Comparison of ENCODE assay signal across 10 cellular contexts in the genomic region with DNA sequence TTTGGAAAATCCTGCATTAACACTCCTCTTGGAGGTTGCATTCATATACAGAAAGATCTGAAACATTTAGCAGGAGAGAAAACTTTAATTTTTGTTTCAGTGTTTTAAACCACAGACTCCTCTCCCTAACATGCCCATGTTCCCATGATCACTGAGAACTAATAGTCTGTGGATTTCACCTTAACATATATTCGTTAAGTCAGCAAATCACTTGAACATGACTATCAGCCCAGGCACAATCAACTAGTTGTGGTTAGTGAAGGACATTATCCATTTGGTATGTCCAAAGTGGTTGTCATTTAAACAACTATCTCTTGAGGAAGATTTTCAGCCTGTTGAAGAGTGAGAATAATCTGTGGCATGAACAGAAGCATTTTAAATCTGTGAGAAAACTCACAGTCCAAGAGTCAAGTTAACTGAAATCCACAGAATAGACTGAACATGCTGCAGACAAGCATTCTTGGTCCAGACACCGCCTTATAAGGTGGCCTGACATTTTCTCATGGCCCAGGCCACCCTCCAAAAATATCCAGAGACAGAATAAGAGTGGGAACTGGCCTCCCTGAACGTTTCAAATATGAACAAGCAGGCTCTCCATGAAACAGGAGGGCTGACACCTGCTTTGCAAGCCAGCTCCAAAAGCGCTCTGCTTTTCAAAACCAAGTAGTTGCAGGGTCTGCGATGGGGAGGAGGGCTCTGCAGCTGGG. TPM values are rescaled to one million over a fixed set of nuclear protein-coding genes. Genes with fewer than 3 reads are reported as not detected.
DNase-seq lines count a peak whose midpoint lies in the region; ATAC-seq, FAIRE-seq and TF ChIP-seq lines count a peak whose summit lies in the region.
"Had no signal": no experiment of that assay in that cellular context is flagged by ENCODE, and none has a peak within 500 bp of the region (broad histone marks: within the 10 kb centered on the region; RNA-seq: fewer than 3 reads in every experiment).

No MANE protein-coding gene starts in this region.

- H3K9me3 ChIP-seq in SK-N-MC (ENCODE audit: low read depth, low read length) (no peaks in the 10 kb centered on the region), gastroesophageal sphincter (no peaks in the 10 kb centered on the region), HepG2 (ENCODE audit: low read length) (no peaks in the 10 kb centered on the region), tibial artery (no peaks in the 10 kb centered on the region)
- H3K9me3 ChIP-seq: SJSA1 had no signal

- TF ChIP-seq EP300 in gastroesophageal sphincter (IDR thresholded peaks at IDR 0.05) (no peak), HepG2 (IDR thresholded peaks at IDR 0.05; ENCODE audit: low read depth in 2 of 2, low read length in 2 of 2) (no peak), HepG2 (CRISPR knock-in tag; IDR thresholded peaks at IDR 0.05; ENCODE audit: borderline replicate concordance) (no peak)

- FAIRE-seq in HepG2 (lab: Jason Lieb, UNC), result no peak

- H4K20me1 ChIP-seq in HepG2 (ENCODE audit: insufficient read depth, low read length), result no peaks in the 10 kb centered on the region

- peak overlapping the region in 1 of 2 donors; percentile 39 for H3K27ac Mint-ChIP-seq in effector memory CD8-positive, alpha-beta T cell

- TF ChIP-seq CTCF in gastroesophageal sphincter (IDR thresholded peaks at IDR 0.05) (no peak), HepG2 (CRISPR knock-in tag; IDR thresholded peaks at IDR 0.05) (no peak), tibial artery (IDR thresholded peaks at IDR 0.05) (no peak)

- peaks cover 6 to 15% of the 10 kb centered on the region in 2 donors for H3K27me3 Mint-ChIP-seq in effector memory CD8-positive, alpha-beta T cell
- H3K27me3 Mint-ChIP-seq: IgD-negative memory B cell had no signal

- peaks cover 4% of the 10 kb centered on the region; the same call in 1 of the 2 replicates for H3K36me3 ChIP-seq in SK-N-MC (ENCODE audit: insufficient read depth, low read length)
- peaks cover 0 to 8% of the 10 kb centered on the region in 2 donors for H3K36me3 ChIP-seq in gastroesophageal sphincter
- peaks cover 1 to 8% of the 10 kb centered on the region in 2 experiments; a peak in 2 of 5 replicates for H3K36me3 ChIP-seq in HepG2 (replicated peaks in 1 of 2; ENCODE audit: control insufficient read depth in 1 of 2, insufficient read depth in 2 of 2, low read length in 2 of 2)
- H3K36me3 ChIP-seq in tibial artery, result peaks cover 0 to 9% (median 0%) of the 10 kb centered on the region in 3 donors

- H3K4me1 ChIP-seq in gastroesophageal sphincter (peaks cover 0 to 47% (median 2%) of the 10 kb centered on the region in 3 donors), HepG2 (ENCODE audit: insufficient read depth, low read length) (peaks cover 13% of the 10 kb centered on the region), tibial artery (peaks cover 0 to 25% (median 11%) of the 10 kb centered on the region in 4 donors)
- H3K4me1 ChIP-seq: SJSA1 had no signal

- 43% methylated on average over 2 to 4 of the region's 5 CpGs for WGBS in gastroesophageal sphincter (ENCODE audit: low coverage in 1 of 2), 2 donors
- WGBS in HepG2 (ENCODE audit: low lambda C conversion rate), result 84% methylated on average over 5 of the region's 5 CpGs

- H3K36me3 Mint-ChIP-seq in effector memory CD8-positive, alpha-beta T cell (ENCODE audit: insufficient read depth), result peaks cover 6% of the 10 kb centered on the region

- no peak overlapping the region for H2AFZ ChIP-seq in HepG2 (ENCODE audit: low read length)

- H3K79me2 ChIP-seq in HepG2 (ENCODE audit: insufficient read depth, low read length), result no peaks in the 10 kb centered on the region

- H3K4me1 Mint-ChIP-seq in effector memory CD8-positive, alpha-beta T cell (ENCODE audit: low read depth in 2 of 2), result peaks cover 9 to 17% of the 10 kb centered on the region in 2 donors

- H3K27ac ChIP-seq in SK-N-MC (peak overlapping the region; percentile 83), gastroesophageal sphincter (peak overlapping the region; percentile 20 to 73 (median 62)), HepG2 (ENCODE audit: extremely low read length, insufficient read depth, low read length) (no peak overlapping the region), tibial artery (peak overlapping the region; percentile 61 to 84)
- H3K27ac ChIP-seq: SJSA1 had no signal

- DNase-seq in SK-N-MC (ENCODE audit: low read depth, low spot score) (no peak), HepG2 (ENCODE audit: low spot score) (no peak), tibial artery (peak in 1 of 2 donors; percentile 79), anterior cingulate cortex (lab: John Stamatoyannopoulos, UW) (no peak)
- no peak for DNase-seq in effector memory CD8-positive, alpha-beta T cell

- intact Hi-C loops in HepG2 (cut with micrococcal nuclease; ENCODE audit: unreplicated experiment), result loop anchor here (1.0 to 5.0 kb wide), 2 partner anchors 159 to 1941 kb away; a partner anchor contains a TSS
- intact Hi-C loops in tibial artery (cut with DNase I; ENCODE audit: low total_unique reads), result no loop called here

- POLR2A ChIA-PET in HepG2 (lab: Yijun Ruan, JAX), result no interaction called here

- no peak overlapping the region for H3K4me3 Mint-ChIP-seq in effector memory CD8-positive, alpha-beta T cell
- H3K4me3 Mint-ChIP-seq: IgD-negative memory B cell had no signal

- ATAC-seq in gastroesophageal sphincter (peak; percentile 37), HepG2 (no peak), HG02884 (IDR thresholded peaks at IDR 0.05; ENCODE audit: unreplicated experiment) (no peak)
- ATAC-seq in effector memory CD8-positive, alpha-beta T cell (replicated peaks), result no peak

- no peak for TF ChIP-seq POLR2A in gastroesophageal sphincter (IDR thresholded peaks at IDR 0.05)
- no peak for TF ChIP-seq POLR2A in HepG2 (IDR thresholded peaks at IDR 0.05; ENCODE audit: insufficient read depth in 1 of 2, low read depth in 2 of 2, low read length in 2 of 2)

- TF ChIP-seq RAD21 in HepG2 (CRISPR knock-in tag; IDR thresholded peaks at IDR 0.05), result no peak

- H3K27me3 ChIP-seq in gastroesophageal sphincter (no peaks in the 10 kb centered on the region), HepG2 (ENCODE audit: control insufficient read depth in 1 of 2, insufficient read depth in 2 of 2, low read length in 2 of 2) (no peaks in the 10 kb centered on the region), tibial artery (no peaks in the 10 kb centered on the region)
- H3K27me3 ChIP-seq: SJSA1 had no signal

- in situ Hi-C loops in HepG2 (cut with HindIII; ENCODE audit: extremely low pct_ligation_motif_present, low pct_unique_long_range_greater_than_20kb), result loop anchor here (5.0 kb wide), 1 partner anchor 156 kb away; no protein-coding TSS in a partner anchor

- CTCF ChIA-PET in HepG2 (lab: Yijun Ruan, JAX; ENCODE audit: low intra/inter-chr PET ratio, low total read pairs), result interaction anchor here (4.5 kb wide), 1 partner anchor 160 kb away, joined by 34 read pairs; no protein-coding TSS in a partner anchor

- H3K4me2 ChIP-seq in HepG2 (ENCODE audit: low read depth, low read length), result no peak overlapping the region

- H3K9me3 Mint-ChIP-seq in effector memory CD8-positive, alpha-beta T cell, result no peaks in the 10 kb centered on the region
- H3K9me3 Mint-ChIP-seq: IgD-negative memory B cell had no signal

- peak overlapping the region; percentile 16 for H3K9ac ChIP-seq in SK-N-MC (ENCODE audit: insufficient read length)
- no peak overlapping the region for H3K9ac ChIP-seq in HepG2 (ENCODE audit: insufficient read depth, low read depth, low read length)

- BruUV-seq in HepG2 (replicated peaks; lab: Mats Ljungman, UMichigan), result no TSS peak

- H3K4me3 ChIP-seq in SK-N-MC (peak overlapping the region; percentile 22), gastroesophageal sphincter (no peak overlapping the region), HepG2 (replicated peaks in 1 of 3; ENCODE audit: insufficient read depth in 1 of 3, low read depth in 2 of 3, low read length in 3 of 3) (no peak overlapping the region), tibial artery (peak overlapping the region in 1 of 2 donors; percentile 28)
- H3K4me3 ChIP-seq: SJSA1 had no signal

TF ChIP-seq in HepG2, 621 proteins besides CTCF, POLR2A, EP300 and RAD21 (continues in another document):
- peak; percentile 88 to 90 for TF ChIP-seq MAFK (conservative IDR thresholded peaks at IDR 0.05 in 1 of 2, IDR thresholded peaks at IDR 0.05 in 1 of 2; ENCODE audit: low read length in 2 of 2)
- TF ChIP-seq SRSF9 (IDR thresholded peaks at IDR 0.05; ENCODE audit: borderline replicate concordance, insufficient read depth, low read depth, low read length, poor library complexity, severe bottlenecking), result no peak
- no peak for TF ChIP-seq NFIC (IDR thresholded peaks at IDR 0.05; ENCODE audit: low read length)
- TF ChIP-seq ZNF510 (CRISPR knock-in tag; IDR thresholded peaks at IDR 0.05; ENCODE audit: low read depth), result no peak
- peak; percentile 85 for TF ChIP-seq MAFF (IDR thresholded peaks at IDR 0.05; ENCODE audit: low read depth, low read length)

RNA-seq across cellular contexts. Expression of a gene that starts 39.9 kb away (rescaled TPM):
- total RNA-seq in gastroesophageal sphincter (100 to 1,000 TPM; 119 to 251 (median 185) TPM), HepG2 (2016; rRNA removed; fragmentation: Illumina TruSeq; extraction: Trizol) (not detected in 2 replicates)
- total RNA-seq in HepG2 (2016; cell fraction: cytosol; rRNA removed; fragmentation: Illumina TruSeq; extraction: Trizol; ENCODE audit: low read depth), result not detected in 2 replicates
- not detected in 2 replicates for total RNA-seq in HepG2 (2016; cell fraction: insoluble cytoplasmic fraction; rRNA removed; fragmentation: Illumina TruSeq; extraction: Trizol)
- total RNA-seq in HepG2 (2016; cell fraction: membrane; rRNA removed; fragmentation: Illumina TruSeq; extraction: Trizol), result not detected in 2 replicates
- not detected in 2 replicates for total RNA-seq in HepG2 (2016; cell fraction: nucleus; rRNA removed; fragmentation: Illumina TruSeq; extraction: Trizol)
- not detected in 2 replicates for polyA plus RNA-seq in HepG2 (2011; rRNA removed)
- polyA plus RNA-seq in HepG2 (2011; cell fraction: cytosol; rRNA removed), result not detected in 2 replicates
- 0.12 TPM in 1 of 2 replicates, not detected in the other for polyA plus RNA-seq in HepG2 (2011; cell fraction: nucleus; rRNA removed)
- polyA plus RNA-seq in HepG2 (2012), result 0.04 and 0.05 TPM in 2 replicates
- not detected in 2 replicates for polyA plus RNA-seq in HepG2 (2016; cell fraction: cytosol; fragmentation: Illumina TruSeq; extraction: Trizol; ENCODE audit: low read depth)
- 0.17 TPM in 1 of 2 replicates, not detected in the other for polyA plus RNA-seq in HepG2 (2016; cell fraction: insoluble cytoplasmic fraction; fragmentation: Illumina TruSeq; extraction: Trizol; ENCODE audit: low read depth)
- not detected in 2 replicates for polyA plus RNA-seq in HepG2 (2016; cell fraction: membrane; fragmentation: Illumina TruSeq; extraction: Trizol; ENCODE audit: low read depth)
- not detected in 2 replicates for polyA plus RNA-seq in HepG2 (2016; cell fraction: nucleus; fragmentation: Illumina TruSeq; extraction: Trizol; ENCODE audit: insufficient read depth, low read depth)
- polyA minus RNA-seq in HepG2 (2011; rRNA and poly(A)+ RNA removed; ENCODE audit: low replicate concordance), result 0.82 TPM in 1 of 2 replicates, not detected in the other
- polyA minus RNA-seq in HepG2 (2011; cell fraction: cytosol; rRNA and poly(A)+ RNA removed), result not detected in 2 replicates
- polyA minus RNA-seq in HepG2 (2011; cell fraction: nucleus; rRNA and poly(A)+ RNA removed), result not detected in 2 replicates
- total RNA-seq: RPMI7951 had no signal
- polyA plus RNA-seq: IgD-negative memory B cell had no signal

Comparison
In these comparisons a context has a peak if more than half of its experiments do, and no peak if none do; other contexts are left out.
1. RNA of a gene that starts 39.9 kb away (total RNA-seq): 119 to 251 TPM in gastroesophageal sphincter; not detected in HepG2; every median in the first group is over 100 times any median in the second.